11 cellular contexts compared by ENCODE assay signal in the genomic region with DNA sequence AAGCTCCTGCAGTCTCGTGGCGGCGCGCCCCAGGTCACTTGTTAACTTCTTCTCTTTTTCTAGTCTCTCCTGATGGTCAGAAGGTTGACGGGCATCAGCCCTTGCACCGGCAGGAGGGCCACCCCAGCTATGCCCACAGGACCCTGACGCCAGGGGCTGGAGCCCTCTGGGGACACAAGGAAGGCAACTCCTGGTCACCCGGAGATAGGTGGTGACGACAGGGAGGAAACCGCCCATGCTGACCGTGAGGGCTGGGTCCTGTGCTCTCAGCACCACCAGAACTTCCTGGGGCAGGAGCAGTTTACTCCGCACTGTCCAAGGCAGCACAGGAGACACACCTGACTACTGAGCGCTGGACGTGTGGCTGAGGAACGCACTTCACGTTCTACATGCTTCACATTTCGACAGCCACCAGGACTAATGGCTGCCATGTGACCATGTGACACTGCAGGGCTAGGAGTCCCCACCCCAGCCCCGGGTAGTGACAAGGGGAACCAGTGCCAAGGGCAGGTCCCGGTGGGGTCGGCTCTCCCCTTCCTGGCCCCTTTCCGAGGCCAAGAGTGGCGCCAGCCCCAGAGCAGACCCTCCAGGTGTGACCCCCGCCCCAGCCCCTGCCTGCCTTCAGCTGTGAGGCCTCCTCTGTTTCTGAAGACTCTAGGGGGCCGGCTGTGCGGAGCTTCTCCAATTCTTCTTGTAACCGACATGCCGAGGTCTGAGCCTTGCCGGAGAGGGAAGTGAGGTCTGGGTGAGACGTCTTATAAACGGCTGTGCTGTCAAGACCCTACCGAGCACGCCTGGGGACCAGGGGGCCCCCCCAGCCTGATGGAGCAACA. TPM values are rescaled to one million over a fixed set of nuclear protein-coding genes. Genes with fewer than 3 reads are reported as not detected.
DNase-seq lines count a peak whose midpoint lies in the region; ATAC-seq and TF ChIP-seq lines count a peak whose summit lies in the region.
"Had no signal": no experiment of that assay in that cellular context is flagged by ENCODE, and none has a peak within 500 bp of the region (broad histone marks: within the 10 kb centered on the region; RNA-seq: fewer than 3 reads in every experiment).

No MANE protein-coding gene starts in this region.

- peak overlapping the region; percentile 46 for H2BK5ac ChIP-seq in neuronal stem cell (ENCODE audit: low read length)

- no peak overlapping the region for H2AFZ ChIP-seq in neuronal stem cell (ENCODE audit: low read length)

- TF ChIP-seq POLR2A in gastroesophageal sphincter (IDR thresholded peaks at IDR 0.05) = no peak

- peak overlapping the region; percentile 47 for H3K27ac ChIP-seq in AG04450 (ENCODE audit: low read depth, low read length)
- H3K27ac ChIP-seq in HUES64 (ENCODE audit: low read depth, low read length) = peak overlapping the region; percentile 35; the same call in 1 of the 2 replicates
- H3K27ac ChIP-seq in gastroesophageal sphincter = peak overlapping the region in 3 of 4 donors; percentile 85 to 86 (median 85)
- H3K27ac ChIP-seq in neuronal stem cell (replicated peaks; ENCODE audit: low read length) = no peak overlapping the region
- H3K27ac ChIP-seq: KMS-11 had no signal

- H3K23ac ChIP-seq in neuronal stem cell (ENCODE audit: low read depth, low read length, poor library complexity) = no peak overlapping the region

- TF ChIP-seq CTCF in AG04450 (IDR thresholded peaks at IDR 0.05; ENCODE audit: low read depth, low read length) (no peak), gastroesophageal sphincter (IDR thresholded peaks at IDR 0.05) (no peak)

- H3K9me3 ChIP-seq in AG04450 (ENCODE audit: control insufficient read depth, insufficient read depth, low read length) (no peaks in the 10 kb centered on the region; the same call in 1 of the 2 replicates), HUES64 (ENCODE audit: insufficient read depth, low read depth, low read length) (no peaks in the 10 kb centered on the region), gastroesophageal sphincter (no peaks in the 10 kb centered on the region), neuronal stem cell (replicated peaks in 1 of 2; ENCODE audit: control insufficient read depth in 2 of 2, insufficient read depth in 1 of 2, low read depth in 1 of 2, low read length in 2 of 2) (no peaks in the 10 kb centered on the region)

- H4K8ac ChIP-seq in neuronal stem cell (ENCODE audit: low read depth, low read length) = no peak overlapping the region

- no peak overlapping the region for H3K9ac ChIP-seq in HUES64 (ENCODE audit: low read depth, low read length)
- no peak overlapping the region for H3K9ac ChIP-seq in neuronal stem cell (ENCODE audit: low read depth, low read length, poor library complexity)
- H3K9ac ChIP-seq: KMS-11 had no signal

- no peaks in the 10 kb centered on the region for H3K79me1 ChIP-seq in neuronal stem cell (ENCODE audit: low read depth, low read length)

- H3K14ac ChIP-seq in neuronal stem cell (ENCODE audit: low read length) = peak overlapping the region; percentile 86

- H2BK15ac ChIP-seq in neuronal stem cell (ENCODE audit: low read length) = no peak overlapping the region

- peaks cover 52% of the 10 kb centered on the region for H3K36me3 ChIP-seq in HUES64 (ENCODE audit: insufficient read depth, low read length)
- peaks cover 0 to 65% of the 10 kb centered on the region in 2 donors for H3K36me3 ChIP-seq in gastroesophageal sphincter
- peaks cover 5 to 18% of the 10 kb centered on the region in 2 donors for H3K36me3 ChIP-seq in neuronal stem cell (replicated peaks in 1 of 2; ENCODE audit: control insufficient read depth in 2 of 2, insufficient read depth in 2 of 2, low read length in 2 of 2)

- ATAC-seq in gastroesophageal sphincter = no peak
- ATAC-seq in GM19452 (IDR thresholded peaks at IDR 0.05; ENCODE audit: unreplicated experiment) = no peak

- CTCF ChIA-PET in AG04450 (lab: Charles Lee) = interaction anchor here (1.1 kb wide), 1 partner anchor 110 kb away, joined by 3 read pairs; no protein-coding TSS in a partner anchor

- H3K4me3 ChIP-seq in AG04450 (ENCODE audit: low read depth, low read length) (no peak overlapping the region), HUES64 (ENCODE audit: low read length) (no peak overlapping the region), gastroesophageal sphincter (peak overlapping the region in 1 of 2 donors; percentile 22), neuronal stem cell (ENCODE audit: low read length in 2 of 2) (peak overlapping the region in 1 of 2 donors; percentile 40)

- no peaks in the 10 kb centered on the region for H3K4me1 ChIP-seq in HUES64 (ENCODE audit: insufficient read depth, low read length)
- H3K4me1 ChIP-seq in gastroesophageal sphincter = peaks cover 3 to 82% (median 57%) of the 10 kb centered on the region in 3 donors
- H3K4me1 ChIP-seq in neuronal stem cell (ENCODE audit: control insufficient read depth in 2 of 2, insufficient read depth in 1 of 2, low read depth in 1 of 2, low read length in 2 of 2) = peaks cover 0 to 3% of the 10 kb centered on the region in 2 donors

- H3K27me3 ChIP-seq in AG04450 (ENCODE audit: control insufficient read depth, insufficient read depth, low read length) (no peaks in the 10 kb centered on the region), HUES64 (ENCODE audit: insufficient read depth, low read length) (no peaks in the 10 kb centered on the region), gastroesophageal sphincter (no peaks in the 10 kb centered on the region), neuronal stem cell (ENCODE audit: control insufficient read depth in 3 of 3, insufficient read depth in 3 of 3, low read depth in 1 of 3, low read length in 3 of 3) (no peaks in the 10 kb centered on the region)

- no peak overlapping the region for H2BK12ac ChIP-seq in neuronal stem cell (ENCODE audit: low read length)

- peak overlapping the region; percentile 65 for H3K18ac ChIP-seq in neuronal stem cell (ENCODE audit: low read length)

- no peak overlapping the region for H2AK5ac ChIP-seq in neuronal stem cell (ENCODE audit: low read depth, low read length)

- no peak overlapping the region for H3K4ac ChIP-seq in neuronal stem cell (ENCODE audit: low read length)

- 95% methylated on average over 32 of the region's 32 CpGs for WGBS in HUES64
- WGBS in gastroesophageal sphincter (ENCODE audit: low coverage in 1 of 2), 2 donors = 11 to 23% methylated on average over 4 to 7 of the region's 32 CpGs
- WGBS in neuronal stem cell (ENCODE audit: extremely low coverage in 2 of 2, insufficient read length in 2 of 2, insufficient replicate concordance in 1 of 2), 2 donors = no CpG with 5 or more reads among the region's 32 CpGs

- POLR2A ChIA-PET in AG04450 (lab: Yijun Ruan, JAX) = no interaction called here

- DNase-seq in AG04450 (ENCODE audit: low read depth, low spot score) = no peak
- DNase-seq in neuronal stem cell (ENCODE audit: low spot score) = no peak
- no peak for DNase-seq in HUDEP-2 (lab: John Stamatoyannopoulos, UW; ENCODE audit: unreplicated experiment in 76 of 76)
- no peak for DNase-seq in SW480 (ENCODE audit: low spot score)
- no peak for DNase-seq in T-helper 2 cell
- DNase-seq: DMS153, hypothalamus had no signal

- H3K4me2 ChIP-seq in neuronal stem cell (ENCODE audit: insufficient read depth, low read length, poor library complexity, severe bottlenecking) = no peak overlapping the region
- H3K4me2 ChIP-seq: KMS-11 had no signal

- H2BK120ac ChIP-seq in neuronal stem cell (ENCODE audit: low read depth, low read length) = no peak overlapping the region

- no peak overlapping the region for H4K91ac ChIP-seq in neuronal stem cell (ENCODE audit: low read depth, low read length, poor library complexity)

- TF ChIP-seq EP300 in gastroesophageal sphincter (IDR thresholded peaks at IDR 0.05) = no peak

RNA-seq across cellular contexts. Expression of a gene that starts 45.2 kb away (rescaled TPM):
- polyA plus RNA-seq in AG04450 (2011; rRNA removed) = 318 and 414 TPM in 2 replicates
- 27.3 and 48.9 TPM in 2 replicates for polyA minus RNA-seq in AG04450 (2011; rRNA and poly(A)+ RNA removed)
- polyA plus RNA-seq in HUES64 (2013, experiment 1 of 2) = 223 TPM
- polyA plus RNA-seq in HUES64 (2013, experiment 2 of 2) = 225 TPM
- 1,000 to 10,000 TPM; 1,820 to 3,515 (median 2,996) TPM for total RNA-seq in gastroesophageal sphincter
- polyA plus RNA-seq in neuronal stem cell (2013, experiment 1 of 2) = 252 TPM
- 243 TPM for polyA plus RNA-seq in neuronal stem cell (2013, experiment 2 of 2)
